In genomic region chr7:87316097-87316700, GRCh38 we compare ENCODE assay signal across 12 cellular contexts. TPM values are rescaled to one million over a fixed set of nuclear protein-coding genes. Genes with fewer than 3 reads are reported as not detected.
A peak's percentile ranks its signal among the peaks of the same experiment; 100 is the strongest.
DNase-seq lines count a peak whose midpoint lies in the region; ATAC-seq, FAIRE-seq and TF ChIP-seq lines count a peak whose summit lies in the region.
"Had no signal": no experiment of that assay in that cellular context is flagged by ENCODE, and none has a peak within 500 bp of the region (broad histone marks: within the 10 kb centered on the region; RNA-seq: fewer than 3 reads in every experiment).

No MANE protein-coding gene starts in this region.

- H3K27ac ChIP-seq in breast epithelium (peak overlapping the region; percentile 20 to 79), HepG2 (ENCODE audit: extremely low read length, insufficient read depth, low read length) (no peak overlapping the region)

- no peak overlapping the region for H3K4me3 ChIP-seq in breast epithelium
- no peak overlapping the region for H3K4me3 ChIP-seq in HepG2 (replicated peaks in 1 of 3; ENCODE audit: insufficient read depth in 1 of 3, low read depth in 2 of 3, low read length in 3 of 3)

- POLR2A ChIA-PET in HepG2 (lab: Yijun Ruan, JAX): interaction anchor here (1.8 kb wide), 1 partner anchor 99 kb away, joined by 6 read pairs; no protein-coding TSS in a partner anchor

- no peak for TF ChIP-seq RAD21 in HepG2 (CRISPR knock-in tag; IDR thresholded peaks at IDR 0.05)

- H2AFZ ChIP-seq in HepG2 (ENCODE audit: low read length): no peak overlapping the region

- TF ChIP-seq CTCF in breast epithelium (IDR thresholded peaks at IDR 0.05) (no peak), HepG2 (CRISPR knock-in tag; IDR thresholded peaks at IDR 0.05) (no peak)

- H3K79me2 ChIP-seq in HepG2 (ENCODE audit: insufficient read depth, low read length): no peaks in the 10 kb centered on the region

- 72% methylated on average over 3 of the region's 3 CpGs for WGBS in HepG2 (ENCODE audit: low lambda C conversion rate)

- intact Hi-C loops in breast epithelium (cut with DNase I; ENCODE audit: low total_unique reads) (no loop called here), HepG2 (cut with micrococcal nuclease; ENCODE audit: unreplicated experiment) (loop anchor here (10.0 kb wide), 2 partner anchors 289 to 559 kb away; partner anchors contain the start of genes ABCB1, DBF4 and SLC25A40)

- TF ChIP-seq EP300 in HepG2 (IDR thresholded peaks at IDR 0.05; ENCODE audit: low read depth in 2 of 2, low read length in 2 of 2): no peak
- no peak for TF ChIP-seq EP300 in HepG2 (CRISPR knock-in tag; IDR thresholded peaks at IDR 0.05; ENCODE audit: borderline replicate concordance)

- H3K27me3 ChIP-seq in breast epithelium (no peaks in the 10 kb centered on the region), HepG2 (ENCODE audit: control insufficient read depth in 1 of 2, insufficient read depth in 2 of 2, low read length in 2 of 2) (no peaks in the 10 kb centered on the region)

- no TSS peak for BruUV-seq in HepG2 (replicated peaks; lab: Mats Ljungman, UMichigan)

- ATAC-seq in GM18498 (IDR thresholded peaks at IDR 0.05; ENCODE audit: unreplicated experiment) (peak; percentile 79), GM21367 (IDR thresholded peaks at IDR 0.05; ENCODE audit: unreplicated experiment) (peak; percentile 86), HG03066 (IDR thresholded peaks at IDR 0.05; ENCODE audit: low read depth, unreplicated experiment) (peak; percentile 72), HepG2 (no peak)
- ATAC-seq: right cardiac atrium had no signal

- no peak for TF ChIP-seq POLR2A in breast epithelium (IDR thresholded peaks at IDR 0.05)
- no peak for TF ChIP-seq POLR2A in HepG2 (IDR thresholded peaks at IDR 0.05; ENCODE audit: insufficient read depth in 1 of 2, low read depth in 2 of 2, low read length in 2 of 2)

- no peak overlapping the region for H3K9ac ChIP-seq in HepG2 (ENCODE audit: insufficient read depth, low read depth, low read length)

- no peak for DNase-seq in breast epithelium (ENCODE audit: low spot score in 2 of 2)
- no peak for DNase-seq in HepG2 (ENCODE audit: low spot score)
- no peak for DNase-seq in effector CD8-positive, alpha-beta T cell (lab: John Stamatoyannopoulos, UW)
- no peak for DNase-seq in activated T-cell treated with anti-CD3 and anti-CD28 coated beads, Interleukin-2, amount 50 U/mL, for 48 hours
- no peak for DNase-seq in stimulated activated CD4-positive, alpha-beta T cell treated with anti-CD3 and anti-CD28 coated beads, Interleukin-4, amount 100 ng/mL, for 4 hours
- DNase-seq: activated gamma-delta T cell treated with Interleukin-2 at 50 U/mL for 16 hours, H7, NCI-H2081 treated with DMSO at 0.1 percent for 48 hours, right cardiac atrium had no signal

- no peaks in the 10 kb centered on the region for H4K20me1 ChIP-seq in HepG2 (ENCODE audit: insufficient read depth, low read length)

- in situ Hi-C loops in HepG2 (cut with HindIII; ENCODE audit: extremely low pct_ligation_motif_present, low pct_unique_long_range_greater_than_20kb): no loop called here

- H3K4me1 ChIP-seq in breast epithelium: peaks cover 0 to 4% of the 10 kb centered on the region in 2 donors
- H3K4me1 ChIP-seq in HepG2 (ENCODE audit: insufficient read depth, low read length): peaks cover 49% of the 10 kb centered on the region

- H3K4me2 ChIP-seq in HepG2 (ENCODE audit: low read depth, low read length): no peak overlapping the region

- CTCF ChIA-PET in HepG2 (lab: Yijun Ruan, JAX; ENCODE audit: low intra/inter-chr PET ratio, low total read pairs): no interaction called here

- no peaks in the 10 kb centered on the region for H3K36me3 ChIP-seq in breast epithelium
- H3K36me3 ChIP-seq in HepG2 (replicated peaks in 1 of 2; ENCODE audit: control insufficient read depth in 1 of 2, insufficient read depth in 2 of 2, low read length in 2 of 2): no peaks in the 10 kb centered on the region

- H3K9me3 ChIP-seq in breast epithelium (peaks cover 0 to 1% of the 10 kb centered on the region in 2 donors), HepG2 (ENCODE audit: low read length) (no peaks in the 10 kb centered on the region)

- no peak for FAIRE-seq in HepG2 (lab: Jason Lieb, UNC)

TF ChIP-seq in HepG2, 621 proteins besides CTCF, POLR2A, EP300 and RAD21:
- TF ChIP-seq KLF12 (CRISPR knock-in tag; IDR thresholded peaks at IDR 0.05; ENCODE audit: borderline replicate concordance): no peak

RNA-seq across cellular contexts. Expression of gene CROT, which starts 29.3 kb away (rescaled TPM):
- total RNA-seq in breast epithelium: 10 to 100 TPM; 11.7 to 34.4 (median 28.8) TPM
- total RNA-seq in HepG2 (2016; rRNA removed; fragmentation: Illumina TruSeq; extraction: Trizol): 11.9 and 13.7 TPM in 2 replicates
- 3.6 TPM in 2 replicates for total RNA-seq in HepG2 (2016; cell fraction: cytosol; rRNA removed; fragmentation: Illumina TruSeq; extraction: Trizol; ENCODE audit: low read depth)
- 13.1 and 15.2 TPM in 2 replicates for total RNA-seq in HepG2 (2016; cell fraction: insoluble cytoplasmic fraction; rRNA removed; fragmentation: Illumina TruSeq; extraction: Trizol)
- total RNA-seq in HepG2 (2016; cell fraction: membrane; rRNA removed; fragmentation: Illumina TruSeq; extraction: Trizol): 3.4 and 3.9 TPM in 2 replicates
- total RNA-seq in HepG2 (2016; cell fraction: nucleus; rRNA removed; fragmentation: Illumina TruSeq; extraction: Trizol): 30.2 and 37.3 TPM in 2 replicates
- polyA plus RNA-seq in HepG2 (2011; rRNA removed): 4.9 and 5.0 TPM in 2 replicates
- 1.3 and 2.5 TPM in 2 replicates for polyA plus RNA-seq in HepG2 (2011; cell fraction: cytosol; rRNA removed)
- polyA plus RNA-seq in HepG2 (2011; cell fraction: nucleus; rRNA removed): 6.4 and 9.5 TPM in 2 replicates
- 8.0 and 8.7 TPM in 2 replicates for polyA plus RNA-seq in HepG2 (2012)
- polyA plus RNA-seq in HepG2 (2016; cell fraction: cytosol; fragmentation: Illumina TruSeq; extraction: Trizol; ENCODE audit: low read depth): 0.86 and 1.3 TPM in 2 replicates
- polyA plus RNA-seq in HepG2 (2016; cell fraction: insoluble cytoplasmic fraction; fragmentation: Illumina TruSeq; extraction: Trizol; ENCODE audit: low read depth): 9.4 and 10.2 TPM in 2 replicates
- 1.5 and 2.3 TPM in 2 replicates for polyA plus RNA-seq in HepG2 (2016; cell fraction: membrane; fragmentation: Illumina TruSeq; extraction: Trizol; ENCODE audit: low read depth)
- polyA plus RNA-seq in HepG2 (2016; cell fraction: nucleus; fragmentation: Illumina TruSeq; extraction: Trizol; ENCODE audit: insufficient read depth, low read depth): 37.0 and 41.3 TPM in 2 replicates
- polyA minus RNA-seq in HepG2 (2011; rRNA and poly(A)+ RNA removed; ENCODE audit: low replicate concordance): 0.89 and 2.0 TPM in 2 replicates
- polyA minus RNA-seq in HepG2 (2011; cell fraction: cytosol; rRNA and poly(A)+ RNA removed): 1.2 and 1.9 TPM in 2 replicates
- polyA minus RNA-seq in HepG2 (2011; cell fraction: nucleus; rRNA and poly(A)+ RNA removed): 43.9 and 44.2 TPM in 2 replicates
